13 cellular contexts compared by ENCODE assay signal in the genomic region with DNA sequence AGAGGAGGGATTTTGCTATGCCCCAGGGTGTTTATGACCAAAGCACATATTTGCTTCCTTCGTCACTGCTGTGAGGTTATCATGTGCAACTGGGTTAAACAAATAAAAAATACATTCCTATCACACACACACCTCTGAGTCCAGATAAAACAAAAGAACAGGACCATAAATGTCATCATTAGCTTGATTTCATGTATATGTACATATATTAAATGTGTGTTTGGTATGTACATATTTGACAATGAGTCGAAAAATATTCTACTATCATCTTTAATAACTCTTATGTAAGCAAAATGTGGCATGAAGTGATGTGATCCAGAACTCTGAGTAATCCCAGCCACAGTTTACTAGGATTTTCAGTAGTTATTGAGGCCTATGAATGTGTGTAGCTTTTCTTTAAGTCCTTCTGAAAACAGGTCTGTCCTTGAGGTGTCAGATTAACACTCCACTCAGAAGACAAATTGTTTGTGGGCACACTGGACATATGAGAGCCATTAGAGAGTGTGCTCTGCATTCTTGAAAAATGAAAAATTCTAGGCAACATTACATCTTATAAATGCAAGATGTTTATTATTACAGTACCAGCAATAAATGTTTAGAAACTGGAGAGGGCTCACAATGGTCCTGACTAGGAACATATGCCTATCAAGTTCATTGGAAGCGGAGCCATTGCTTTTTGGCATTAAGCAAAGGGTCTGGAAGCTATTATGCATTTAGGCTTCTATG.
DNase-seq lines count a peak whose midpoint lies in the region; ATAC-seq and TF ChIP-seq lines count a peak whose summit lies in the region.
"Had no signal": no experiment of that assay in that cellular context is flagged by ENCODE, and none has a peak within 500 bp of the region (broad histone marks: within the 10 kb centered on the region; RNA-seq: fewer than 3 reads in every experiment).

No MANE protein-coding gene starts in this region.

- H3K9me3 ChIP-seq in left ventricle myocardium inferior (replicated peaks): no peaks in the 10 kb centered on the region
- H3K9me3 ChIP-seq: BLaER1 treated with 17β-estradiol and CSF1 and Interleukin-3, amounts not matched to agents 10 nM and 100 nM; gastroesophageal sphincter had no signal

- TF ChIP-seq CTCF in VCaP (conservative IDR thresholded peaks at IDR 0.05) (no peak), kidney epithelial cell (IDR thresholded peaks at IDR 0.05; ENCODE audit: insufficient read depth, low read length, poor library complexity, severe bottlenecking) (no peak), left ventricle myocardium inferior (IDR thresholded peaks at IDR 0.05; ENCODE audit: borderline replicate concordance) (no peak)

- DNase-seq in AG08395 (ENCODE audit: low spot score) (peak; percentile 43), HT-29 (ENCODE audit: low spot score) (peak; percentile 65), kidney epithelial cell (ENCODE audit: low read depth) (peak; percentile 69), mesenteric fat pad (ENCODE audit: low spot score) (no peak), left ventricle myocardium inferior (no peak)
- DNase-seq: activated CD4-positive, CD25-positive, alpha-beta regulatory T cell treated with anti-CD3 and anti-CD28 coated beads, Interleukin-2, amount 50 U/mL, for 72 hours; naive B cell; NK-92 treated with Interleukin-12 subunit alpha and Interleukin-12 subunit beta, amount 100 ng/mL, for 24 hours had no signal

- H3K36me3 ChIP-seq in kidney epithelial cell (ENCODE audit: control insufficient read depth, insufficient read depth, low read length) (no peaks in the 10 kb centered on the region), left ventricle myocardium inferior (no peaks in the 10 kb centered on the region)
- H3K36me3 ChIP-seq: BLaER1 treated with 17β-estradiol and CSF1 and Interleukin-3, amounts not matched to agents 10 nM and 100 nM; gastroesophageal sphincter had no signal

- H3K4me3 ChIP-seq in kidney epithelial cell (ENCODE audit: low read depth, low read length): no peak overlapping the region
- H3K4me3 ChIP-seq in left ventricle myocardium inferior: no peak overlapping the region
- H3K4me3 ChIP-seq: BLaER1 treated with 17β-estradiol and CSF1 and Interleukin-3, amounts not matched to agents 10 nM and 100 nM; gastroesophageal sphincter had no signal

- H3K27ac ChIP-seq in VCaP: peak overlapping the region; percentile 50
- H3K27ac ChIP-seq in left ventricle myocardium inferior (replicated peaks): no peak overlapping the region
- H3K27ac ChIP-seq: BLaER1 treated with 17β-estradiol and CSF1 and Interleukin-3, amounts not matched to agents 10 nM and 100 nM had no signal

- ATAC-seq in HG02610 (IDR thresholded peaks at IDR 0.05; ENCODE audit: unreplicated experiment) (no peak), GM19463 (IDR thresholded peaks at IDR 0.05; ENCODE audit: unreplicated experiment) (no peak)
- ATAC-seq: gastroesophageal sphincter had no signal

- no peaks in the 10 kb centered on the region for H3K27me3 ChIP-seq in kidney epithelial cell (ENCODE audit: control insufficient read depth, insufficient read depth, low read length)
- H3K27me3 ChIP-seq in left ventricle myocardium inferior (ENCODE audit: low read depth): no peaks in the 10 kb centered on the region
- H3K27me3 ChIP-seq: BLaER1 treated with 17β-estradiol and CSF1 and Interleukin-3, amounts not matched to agents 10 nM and 100 nM; gastroesophageal sphincter had no signal

- H3K4me1 ChIP-seq in left ventricle myocardium inferior: no peaks in the 10 kb centered on the region

- intact Hi-C loops in left ventricle myocardium inferior (cut with micrococcal nuclease): no loop called here

Comparison
In these comparisons a context has a peak if more than half of its experiments do, and no peak if none do; other contexts are left out.
1. DNase-seq: peak in AG08395 (single experiment), HT-29 (single experiment) and kidney epithelial cell (single experiment); none in mesenteric fat pad (single experiment) and left ventricle myocardium inferior (single experiment).